ENCODE assay signal across 16 cellular contexts in the genomic region with DNA sequence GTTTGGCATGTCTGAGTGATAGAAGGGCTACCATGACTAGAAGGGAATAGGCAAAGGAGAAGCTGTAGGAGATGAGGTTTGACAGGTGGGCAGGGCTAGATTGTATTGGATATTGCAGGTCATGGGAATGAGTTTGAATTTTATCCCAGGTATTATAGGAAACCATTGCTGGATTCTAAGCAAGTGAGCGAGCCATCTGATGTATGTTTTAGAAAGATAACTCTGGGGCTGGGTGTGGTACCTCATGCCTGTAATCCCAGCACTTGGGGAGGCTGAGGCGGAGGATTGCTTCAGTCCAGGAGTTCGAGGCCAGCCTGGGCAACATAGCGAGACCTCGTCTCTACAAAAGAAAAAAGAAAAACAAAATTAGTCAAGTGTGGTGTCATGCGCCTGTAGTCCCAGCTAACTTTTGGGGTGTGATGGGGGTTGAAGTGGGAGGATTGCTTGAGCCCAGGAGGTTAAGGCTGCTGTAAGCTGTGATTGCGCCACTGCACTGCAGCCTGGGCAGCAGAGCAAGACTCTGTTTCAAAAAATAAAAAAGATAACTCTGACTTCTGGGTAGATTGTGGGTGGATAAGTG. TPM values are rescaled to one million over a fixed set of nuclear protein-coding genes. Genes with fewer than 3 reads are reported as not detected.
DNase-seq lines count a peak whose midpoint lies in the region; ATAC-seq and TF ChIP-seq lines count a peak whose summit lies in the region.
"Had no signal": no experiment of that assay in that cellular context is flagged by ENCODE, and none has a peak within 500 bp of the region (broad histone marks: within the 10 kb centered on the region; RNA-seq: fewer than 3 reads in every experiment).

No MANE protein-coding gene starts in this region.

- CTCF ChIA-PET in CD4-positive, alpha-beta memory T cell (lab: Charles Lee; ENCODE audit: partially characterized antibody): interaction anchor here (1.2 kb wide), 1 partner anchor 9 kb away, joined by 4 read pairs; no protein-coding TSS in a partner anchor

- peaks cover 60% of the 10 kb centered on the region for H3K36me3 ChIP-seq in CD4-positive, alpha-beta memory T cell (ENCODE audit: insufficient read depth, low read length)

- H3K4me1 Mint-ChIP-seq in CD14-positive monocyte (peaks cover 41% of the 10 kb centered on the region), memory B cell (peaks cover 34% of the 10 kb centered on the region)
- peaks cover 51 to 88% (median 67%) of the 10 kb centered on the region in 4 donors for H3K4me1 Mint-ChIP-seq in CD4-positive, alpha-beta memory T cell
- peaks cover 54% of the 10 kb centered on the region for H3K4me1 Mint-ChIP-seq in activated T-helper 1 cell treated with anti-CD3 and anti-CD28 coated beads, Interleukin-12 subunit alpha, Interleukin-12 subunit beta, Interleukin-2, Interleukin-4 antibody, amounts not matched to agents 30 ng/mL and 10 ng/mL and 1 ng/mL, durations not matched to agents 14 hours and 24 hours and 36 hours (ENCODE audit: low read depth)

- H3K36me3 Mint-ChIP-seq in CD14-positive monocyte: peaks cover 59 to 75% of the 10 kb centered on the region in 2 donors
- H3K36me3 Mint-ChIP-seq in CD4-positive, alpha-beta memory T cell: peaks cover 47 to 78% of the 10 kb centered on the region in 2 donors
- H3K36me3 Mint-ChIP-seq in activated T-helper 1 cell treated with anti-CD3 and anti-CD28 coated beads, Interleukin-12 subunit alpha, Interleukin-12 subunit beta, Interleukin-2, Interleukin-4 antibody, amounts not matched to agents 30 ng/mL and 10 ng/mL and 1 ng/mL, durations not matched to agents 14 hours and 24 hours and 36 hours (ENCODE audit: low read depth): peaks cover 55% of the 10 kb centered on the region
- H3K36me3 Mint-ChIP-seq in memory B cell: peaks cover 33% of the 10 kb centered on the region

- H3K9me3 Mint-ChIP-seq in CD14-positive monocyte: peaks cover 0 to under 1% (median 0%) of the 10 kb centered on the region in 7 donors
- H3K9me3 Mint-ChIP-seq in CD4-positive, alpha-beta memory T cell: peaks cover 0 to 2% (median 0%) of the 10 kb centered on the region in 8 donors
- no peaks in the 10 kb centered on the region for H3K9me3 Mint-ChIP-seq in activated T-helper 1 cell treated with anti-CD3 and anti-CD28 coated beads, Interleukin-12 subunit alpha, Interleukin-12 subunit beta, Interleukin-2, Interleukin-4 antibody, amounts not matched to agents 30 ng/mL and 10 ng/mL and 1 ng/mL, durations not matched to agents 14 hours and 24 hours and 36 hours
- no peaks in the 10 kb centered on the region for H3K9me3 Mint-ChIP-seq in memory B cell

- no peak for TF ChIP-seq CTCF in CD14-positive monocyte (IDR thresholded peaks at IDR 0.05)

- no peak for ATAC-seq in memory B cell (ENCODE audit: low read depth)
- no peak for ATAC-seq in HG03520 (IDR thresholded peaks at IDR 0.05; ENCODE audit: unreplicated experiment)
- ATAC-seq in left lobe of liver: no peak
- ATAC-seq: PC-3, upper lobe of right lung had no signal

- H3K4me3 ChIP-seq in CD4-positive, alpha-beta memory T cell (ENCODE audit: low read length in 2 of 2): no peak overlapping the region
- H3K4me3 ChIP-seq: adrenal gland, SJCRH30, upper lobe of right lung had no signal

- no peak overlapping the region for H3K27ac ChIP-seq in CD4-positive, alpha-beta memory T cell (ENCODE audit: low read depth, low read length)
- H3K27ac ChIP-seq: adrenal gland, SJCRH30, upper lobe of right lung had no signal

- intact Hi-C loops in CD14-positive monocyte (cut with micrococcal nuclease): no loop called here
- intact Hi-C loops in CD4-positive, alpha-beta memory T cell (cut with micrococcal nuclease): no loop called here
- intact Hi-C loops in activated T-helper 1 cell treated with anti-CD3 and anti-CD28 coated beads, Interleukin-12 subunit alpha, Interleukin-12 subunit beta, Interleukin-2, Interleukin-4 antibody, amounts not matched to agents 30 ng/mL and 10 ng/mL and 1 ng/mL, durations not matched to agents 14 hours and 24 hours and 36 hours (cut with micrococcal nuclease): no loop called here

- H3K27me3 Mint-ChIP-seq in CD14-positive monocyte (ENCODE audit: low read depth in 3 of 3): peaks cover 0 to 3% (median 1%) of the 10 kb centered on the region in 3 donors
- no peaks in the 10 kb centered on the region for H3K27me3 Mint-ChIP-seq in CD4-positive, alpha-beta memory T cell
- no peaks in the 10 kb centered on the region for H3K27me3 Mint-ChIP-seq in activated T-helper 1 cell treated with anti-CD3 and anti-CD28 coated beads, Interleukin-12 subunit alpha, Interleukin-12 subunit beta, Interleukin-2, Interleukin-4 antibody, amounts not matched to agents 30 ng/mL and 10 ng/mL and 1 ng/mL, durations not matched to agents 14 hours and 24 hours and 36 hours (ENCODE audit: insufficient read depth)
- no peaks in the 10 kb centered on the region for H3K27me3 Mint-ChIP-seq in memory B cell

- H3K27me3 ChIP-seq in CD4-positive, alpha-beta memory T cell (ENCODE audit: insufficient read depth, low read length): no peaks in the 10 kb centered on the region
- H3K27me3 ChIP-seq: adrenal gland, SJCRH30, upper lobe of right lung had no signal

- peaks cover 98% of the 10 kb centered on the region for H3K4me1 ChIP-seq in CD4-positive, alpha-beta memory T cell (ENCODE audit: insufficient read depth, low read length)
- H3K4me1 ChIP-seq: SJCRH30 had no signal

- H3K4me3 Mint-ChIP-seq in CD14-positive monocyte: no peak overlapping the region
- H3K4me3 Mint-ChIP-seq in CD4-positive, alpha-beta memory T cell: peak overlapping the region in 6 of 8 donors; percentile 22 to 60 (median 47)
- no peak overlapping the region for H3K4me3 Mint-ChIP-seq in activated T-helper 1 cell treated with anti-CD3 and anti-CD28 coated beads, Interleukin-12 subunit alpha, Interleukin-12 subunit beta, Interleukin-2, Interleukin-4 antibody, amounts not matched to agents 30 ng/mL and 10 ng/mL and 1 ng/mL, durations not matched to agents 14 hours and 24 hours and 36 hours
- H3K4me3 Mint-ChIP-seq in memory B cell: no peak overlapping the region

- POLR2A ChIA-PET in CD4-positive, alpha-beta memory T cell (lab: Charles Lee; ENCODE audit: partially characterized antibody): interaction anchor here (3.4 kb wide), 1 partner anchor 17 kb away, joined by 19 read pairs; the partner anchor contains the start of gene STK4

- no peaks in the 10 kb centered on the region for H3K9me3 ChIP-seq in CD4-positive, alpha-beta memory T cell (ENCODE audit: control insufficient read depth in 1 of 2, low read length in 2 of 2)
- H3K9me3 ChIP-seq: adrenal gland, SJCRH30, upper lobe of right lung had no signal

- H3K27ac Mint-ChIP-seq in CD14-positive monocyte (peak overlapping the region; percentile 48 to 84 (median 66)), memory B cell (peak overlapping the region; percentile 99)
- H3K27ac Mint-ChIP-seq in CD4-positive, alpha-beta memory T cell: peak overlapping the region; percentile 69 to 97 (median 88)
- H3K27ac Mint-ChIP-seq in activated T-helper 1 cell treated with anti-CD3 and anti-CD28 coated beads, Interleukin-12 subunit alpha, Interleukin-12 subunit beta, Interleukin-2, Interleukin-4 antibody, amounts not matched to agents 30 ng/mL and 10 ng/mL and 1 ng/mL, durations not matched to agents 14 hours and 24 hours and 36 hours: peak overlapping the region; percentile 2

- DNase-seq in CD14-positive monocyte (ENCODE audit: low spot score) (no peak), memory B cell (ENCODE audit: low spot score in 2 of 2) (no peak), left lobe of liver (ENCODE audit: low spot score) (no peak)
- DNase-seq in CD4-positive, alpha-beta memory T cell: no peak
- no peak for DNase-seq in activated T-helper 1 cell treated with anti-CD3 and anti-CD28 coated beads, Interleukin-12 subunit alpha, Interleukin-12 subunit beta, Interleukin-2, Interleukin-4 antibody, amounts not matched to agents 30 ng/mL and 10 ng/mL and 1 ng/mL, durations not matched to agents 14 hours and 24 hours and 36 hours (ENCODE audit: low spot score)
- DNase-seq in NK-92 treated with Interleukin-12 subunit alpha and Interleukin-12 subunit beta, amount 100 ng/mL, for 24 hours (lab: John Stamatoyannopoulos, UW): no peak
- DNase-seq: adrenal gland; foreskin melanocyte; NCI-H1436; NCI-H748 treated with DMSO at 0.1 percent for 48 hours; PC-3; posterior cingulate gyrus; SJCRH30; stimulated activated CD4-positive, alpha-beta T cell treated with anti-CD3 and anti-CD28 coated beads, Interleukin-2, amount 100 ng/mL, for 24 hours; upper lobe of right lung had no signal

RNA-seq across cellular contexts. Expression of gene STK4, which starts 16.9 kb away (rescaled TPM):
- polyA plus RNA-seq in CD14-positive monocyte: 100 to 1,000 TPM in 1 of 2 donors, 10 to 100 TPM in 1; 69.9 to 123 TPM
- total RNA-seq in CD4-positive, alpha-beta memory T cell: 100 to 1,000 TPM; 358 to 374 TPM
- 100 to 1,000 TPM; 151 to 266 TPM for polyA plus RNA-seq in CD4-positive, alpha-beta memory T cell
- total RNA-seq in activated T-helper 1 cell treated with anti-CD3 and anti-CD28 coated beads, Interleukin-12 subunit alpha, Interleukin-12 subunit beta, Interleukin-2, Interleukin-4 antibody, amounts not matched to agents 30 ng/mL and 10 ng/mL and 1 ng/mL, durations not matched to agents 14 hours and 24 hours and 36 hours: 149 and 155 TPM in 2 replicates
- 10.0 TPM for total RNA-seq in left lobe of liver

RNA-seq across cellular contexts. Expression of gene TOMM34, which starts 23.0 kb away (rescaled TPM):
- 1 to 10 TPM; 6.4 to 9.1 TPM for polyA plus RNA-seq in CD14-positive monocyte
- total RNA-seq in CD4-positive, alpha-beta memory T cell: 1 to 10 TPM; 7.6 to 8.5 TPM
- polyA plus RNA-seq in CD4-positive, alpha-beta memory T cell: 10 to 100 TPM; 18.7 to 23.4 TPM
- total RNA-seq in activated T-helper 1 cell treated with anti-CD3 and anti-CD28 coated beads, Interleukin-12 subunit alpha, Interleukin-12 subunit beta, Interleukin-2, Interleukin-4 antibody, amounts not matched to agents 30 ng/mL and 10 ng/mL and 1 ng/mL, durations not matched to agents 14 hours and 24 hours and 36 hours: 53.0 and 55.4 TPM in 2 replicates
- total RNA-seq in left lobe of liver: 6.9 TPM

Comparison
In these comparisons a context has a peak if more than half of its experiments do, and no peak if none do; other contexts are left out.
1. H3K27ac Mint-ChIP-seq: peak in every context shown above with its lines; median percentile 99 in memory B cell; 88 in CD4-positive, alpha-beta memory T cell; 66 in CD14-positive monocyte; 2 in activated T-helper 1 cell treated with anti-CD3 and anti-CD28 coated beads, Interleukin-12 subunit alpha, Interleukin-12 subunit beta, Interleukin-2, Interleukin-4 antibody, amounts not matched to agents 30 ng/mL and 10 ng/mL and 1 ng/mL, durations not matched to agents 14 hours and 24 hours and 36 hours.
2. H3K4me3 Mint-ChIP-seq: peak in CD4-positive, alpha-beta memory T cell (6 of 8); none in CD14-positive monocyte (0 of 2), activated T-helper 1 cell treated with anti-CD3 and anti-CD28 coated beads, Interleukin-12 subunit alpha, Interleukin-12 subunit beta, Interleukin-2, Interleukin-4 antibody, amounts not matched to agents 30 ng/mL and 10 ng/mL and 1 ng/mL, durations not matched to agents 14 hours and 24 hours and 36 hours (single experiment) and memory B cell (single experiment).
3. RNA of gene STK4, which starts 16.9 kb away (total RNA-seq): 358 to 374 TPM in CD4-positive, alpha-beta memory T cell and 149 to 155 TPM in activated T-helper 1 cell treated with anti-CD3 and anti-CD28 coated beads, Interleukin-12 subunit alpha, Interleukin-12 subunit beta, Interleukin-2, Interleukin-4 antibody, amounts not matched to agents 30 ng/mL and 10 ng/mL and 1 ng/mL, durations not matched to agents 14 hours and 24 hours and 36 hours; 10.0 TPM in left lobe of liver (single experiment); every median in the first group is over 10 times any median in the second.